In genomic region chr7:76257973-76258372, GRCh38 we compare ENCODE assay signal across 22 cellular contexts. TPM values are rescaled to one million over a fixed set of nuclear protein-coding genes. Genes with fewer than 3 reads are reported as not detected.
DNase-seq lines count a peak whose midpoint lies in the region; ATAC-seq and TF ChIP-seq lines count a peak whose summit lies in the region.
"Had no signal": no experiment of that assay in that cellular context is flagged by ENCODE, and none has a peak within 500 bp of the region (broad histone marks: within the 10 kb centered on the region; RNA-seq: fewer than 3 reads in every experiment).

No MANE protein-coding gene starts in this region.

- TF ChIP-seq CTCF in chondrocyte (IDR thresholded peaks at IDR 0.05) (no peak), tibial artery (IDR thresholded peaks at IDR 0.05) (no peak)

- H3K9me3 ChIP-seq in tibial artery (no peaks in the 10 kb centered on the region), aorta (ENCODE audit: control insufficient read depth, low read length) (no peaks in the 10 kb centered on the region)
- H3K9me3 ChIP-seq: BLaER1 had no signal

- H3K27me3 ChIP-seq in tibial artery (peaks cover 0 to 59% of the 10 kb centered on the region in 2 donors), aorta (ENCODE audit: control insufficient read depth in 1 of 2, insufficient read depth in 2 of 2, low read length in 1 of 2) (no peaks in the 10 kb centered on the region)

- H3K4me1 Mint-ChIP-seq in chondrocyte (ENCODE audit: low read depth), result no peaks in the 10 kb centered on the region

- ATAC-seq in aorta (ENCODE audit: low FRiP score), result no peak
- ATAC-seq: activated naive CD4-positive, alpha-beta T cell treated with anti-CD3 and anti-CD28 coated beads, Interleukin-2, amount 50 U/mL, for 72 hours; activated T-cell treated with anti-CD3 and anti-CD28 coated beads, Interleukin-2, amount 50 U/mL, for 72 hours; effector memory CD8-positive, alpha-beta T cell; left colon had no signal

- H3K4me3 ChIP-seq in tibial artery, result no peak overlapping the region
- H3K4me3 ChIP-seq in aorta (ENCODE audit: low read length in 2 of 2), result no peak overlapping the region
- H3K4me3 ChIP-seq: BLaER1 had no signal

- DNase-seq in NCI-H146 (lab: John Stamatoyannopoulos, UW), result peak; percentile 17
- DNase-seq in NCI-H146 treated with DMSO at 0.1 percent for 48 hours (lab: John Stamatoyannopoulos, UW; ENCODE audit: unreplicated experiment), result no peak
- DNase-seq in LHCN-M2 (ENCODE audit: low read depth), result peak; percentile 17
- DNase-seq in chondrocyte (ENCODE audit: low spot score), result no peak
- DNase-seq in retina, result peak; percentile 33
- DNase-seq in NCI-H2196 (lab: John Stamatoyannopoulos, UW; ENCODE audit: unreplicated experiment), result no peak
- no peak for DNase-seq in tibial artery
- DNase-seq in aorta, result no peak
- DNase-seq: activated T-cell treated with anti-CD3 and anti-CD28 coated beads, Interleukin-2, amount 50 U/mL, for 72 hours; cerebellar nuclear complex; effector memory CD8-positive, alpha-beta T cell; left colon; mesenchymal stem cell; NCI-H1417 treated with DMSO at 0.1 percent for 48 hours; NCI-H774; small intestine; T-helper 9 cell; trophoblast cell had no signal

- no peak overlapping the region for H3K27ac ChIP-seq in tibial artery
- H3K27ac ChIP-seq in aorta (ENCODE audit: low read depth in 1 of 2, low read length in 2 of 2), result no peak overlapping the region
- H3K27ac ChIP-seq: BLaER1 had no signal

- intact Hi-C loops in tibial artery (cut with DNase I; ENCODE audit: low total_unique reads), result no loop called here
- intact Hi-C loops in aorta (cut with DNase I), result no loop called here

- H3K9me3 Mint-ChIP-seq in chondrocyte (ENCODE audit: low read depth), result no peaks in the 10 kb centered on the region
- H3K9me3 Mint-ChIP-seq: activated naive CD4-positive, alpha-beta T cell treated with anti-CD3 and anti-CD28 coated beads, Interleukin-2, amount 50 U/mL, for 72 hours; activated T-cell treated with anti-CD3 and anti-CD28 coated beads, Interleukin-2, amount 50 U/mL, for 72 hours; effector memory CD8-positive, alpha-beta T cell; stimulated activated naive CD8-positive, alpha-beta T cell treated with anti-CD3 and anti-CD28 coated beads, Interleukin-15, Interleukin-2, amounts not matched to agents 100 ng/mL and 50 ng/mL, for 24 hours had no signal

- WGBS in aorta, 2 donors, result 29% methylated on average over 8 of the region's 8 CpGs

- no peaks in the 10 kb centered on the region for H3K36me3 Mint-ChIP-seq in chondrocyte (ENCODE audit: low read depth)
- H3K36me3 Mint-ChIP-seq: activated naive CD4-positive, alpha-beta T cell treated with anti-CD3 and anti-CD28 coated beads, Interleukin-2, amount 50 U/mL, for 72 hours had no signal

- H3K27ac Mint-ChIP-seq in chondrocyte (ENCODE audit: unreplicated experiment), result peak overlapping the region; percentile 41
- H3K27ac Mint-ChIP-seq: activated naive CD4-positive, alpha-beta T cell treated with anti-CD3 and anti-CD28 coated beads, Interleukin-2, amount 50 U/mL, for 72 hours; activated T-cell treated with anti-CD3 and anti-CD28 coated beads, Interleukin-2, amount 50 U/mL, for 72 hours; effector memory CD8-positive, alpha-beta T cell; stimulated activated naive CD8-positive, alpha-beta T cell treated with anti-CD3 and anti-CD28 coated beads, Interleukin-15, Interleukin-2, amounts not matched to agents 100 ng/mL and 50 ng/mL, for 24 hours had no signal

- H3K36me3 ChIP-seq in tibial artery (no peaks in the 10 kb centered on the region), aorta (ENCODE audit: control insufficient read depth in 1 of 2, insufficient read depth in 2 of 2, low read length in 1 of 2) (no peaks in the 10 kb centered on the region)
- H3K36me3 ChIP-seq: BLaER1 had no signal

- H3K4me3 Mint-ChIP-seq in chondrocyte (ENCODE audit: unreplicated experiment), result no peak overlapping the region
- H3K4me3 Mint-ChIP-seq: stimulated activated naive CD8-positive, alpha-beta T cell treated with anti-CD3 and anti-CD28 coated beads, Interleukin-15, Interleukin-2, amounts not matched to agents 100 ng/mL and 50 ng/mL, for 24 hours had no signal

- peaks cover 15% of the 10 kb centered on the region for H3K27me3 Mint-ChIP-seq in chondrocyte (ENCODE audit: low read depth)

- H3K4me1 ChIP-seq in tibial artery (peaks cover 0 to 9% (median 8%) of the 10 kb centered on the region in 4 donors), aorta (ENCODE audit: control insufficient read depth in 1 of 2, insufficient read depth in 2 of 2, low read length in 2 of 2) (no peaks in the 10 kb centered on the region)

RNA-seq across cellular contexts. Expression of gene HSPB1, which starts 44.5 kb away (rescaled TPM):
- total RNA-seq in LHCN-M2 (2014; rRNA removed), result 189 and 208 TPM in 2 replicates
- 1,772 TPM for polyA plus RNA-seq in LHCN-M2 (2012)
- 1,313 to 1,335 TPM (median 1,322 TPM) in 3 replicates for total RNA-seq in chondrocyte
- 1,000 to 10,000 TPM; 1,225 to 2,295 TPM for total RNA-seq in aorta
- polyA plus RNA-seq in aorta, result 1,000 to 10,000 TPM in 1 of 2 donors, 100 to 1,000 TPM in 1; 742 to 1,817 TPM

RNA-seq across cellular contexts. Expression of gene SRRM3, which starts 56.3 kb away (rescaled TPM):
- total RNA-seq in LHCN-M2 (2014; rRNA removed), result 0.40 and 1.3 TPM in 2 replicates
- polyA plus RNA-seq in LHCN-M2 (2012), result 0.79 TPM
- total RNA-seq in chondrocyte, result 1.4 to 2.6 TPM (median 1.7 TPM) in 3 replicates
- 1 to 10 TPM; 3.0 to 5.9 TPM for total RNA-seq in aorta
- polyA plus RNA-seq in aorta, result 1 to 10 TPM; 3.8 to 7.4 TPM
- total RNA-seq: activated CD8-positive, alpha-beta memory T cell treated with anti-CD3 and anti-CD28 coated beads for 36 hours; activated naive CD4-positive, alpha-beta T cell treated with anti-CD3 and anti-CD28 coated beads, Interleukin-2, amount 50 U/mL, for 72 hours had no signal

Comparison
In these comparisons a context has a peak if more than half of its experiments do, and no peak if none do; other contexts are left out.
1. DNase-seq: peak in NCI-H146 (single experiment), LHCN-M2 (single experiment) and retina (single experiment); none in NCI-H146 treated with DMSO at 0.1 percent for 48 hours (single experiment), chondrocyte (single experiment), NCI-H2196 (single experiment), tibial artery (0 of 2) and aorta (0 of 2).